ENCODE assay signal across 19 cellular contexts in genomic region chr11:125337836-125338235, GRCh38.
DNase-seq lines count a peak whose midpoint lies in the region; ATAC-seq and TF ChIP-seq lines count a peak whose summit lies in the region.
"Had no signal": no experiment of that assay in that cellular context is flagged by ENCODE, and none has a peak within 500 bp of the region (broad histone marks: within the 10 kb centered on the region; RNA-seq: fewer than 3 reads in every experiment).

No MANE protein-coding gene starts in this region.

- H3K79me2 ChIP-seq in neural cell (replicated peaks; ENCODE audit: insufficient read depth, low read length) = no peaks in the 10 kb centered on the region

- peak; percentile 24 for ATAC-seq in Right ventricle myocardium superior (ENCODE audit: poor library complexity)
- no peak for ATAC-seq in GM18511 (IDR thresholded peaks at IDR 0.05; ENCODE audit: unreplicated experiment)
- ATAC-seq in GM21447 (IDR thresholded peaks at IDR 0.05; ENCODE audit: unreplicated experiment) = no peak
- ATAC-seq: mucosa of descending colon, SK-N-SH treated with all-trans-retinoic acid at 6 μM for 48 hours had no signal

- H2AFZ ChIP-seq in neural cell (ENCODE audit: low read depth, low read length) = no peak overlapping the region

- no peaks in the 10 kb centered on the region for H3F3A ChIP-seq in neural cell (ENCODE audit: insufficient read depth, low read length, poor library complexity, severe bottlenecking)

- no peaks in the 10 kb centered on the region for H3K36me3 ChIP-seq in neural cell (ENCODE audit: insufficient read depth, low read length)
- H3K36me3 ChIP-seq in stomach smooth muscle (ENCODE audit: control insufficient read depth in 2 of 2, insufficient read depth in 2 of 2, low read length in 2 of 2) = peaks cover 0 to 2% of the 10 kb centered on the region in 2 donors
- H3K36me3 ChIP-seq: pancreas had no signal

- intact Hi-C loops in Right ventricle myocardium superior (cut with DNase I) = no loop called here

- TF ChIP-seq EP300 in neural cell (conservative IDR thresholded peaks at IDR 0.05; ENCODE audit: poor library complexity, severe bottlenecking) = no peak

- H3K4me2 ChIP-seq in neural cell (ENCODE audit: low read length) = no peak overlapping the region

- no peak for DNase-seq in Right ventricle myocardium superior
- no peak for DNase-seq in GM10248 (ENCODE audit: extremely low spot score)
- DNase-seq in A172 (ENCODE audit: low spot score) = no peak
- DNase-seq: activated CD4-positive, CD25-positive, alpha-beta regulatory T cell treated with anti-CD3 and anti-CD28 coated beads, Interleukin-2, amount 50 U/mL, for 72 hours; activated naive CD8-positive, alpha-beta T cell treated with anti-CD3 and anti-CD28 coated beads, Interleukin-2, amount 10 ng/mL, durations not matched to agents 7 days and 5 days; CD4-positive, alpha-beta memory T cell; erythroblast; HFFc6; mucosa of descending colon; NCI-H2029 treated with DMSO at 0.1 percent for 48 hours; NCI-H446 treated with DMSO at 0.1 percent for 48 hours; pancreas; small intestine had no signal

- POLR2A ChIA-PET in GM10248 (lab: Yijun Ruan, JAX) = no interaction called here

- H3K9ac ChIP-seq in neural cell (ENCODE audit: low read length) (peak overlapping the region; percentile 39), stomach smooth muscle (ENCODE audit: low read length in 2 of 2) (no peak overlapping the region)

- H3K27ac ChIP-seq in angular gyrus (ENCODE audit: low read depth, low read length) (peak overlapping the region; percentile 41), neural cell (ENCODE audit: low read length) (peak overlapping the region; percentile 12), stomach smooth muscle (ENCODE audit: low read length) (peak overlapping the region; percentile 53)
- H3K27ac ChIP-seq: pancreas had no signal

- H3K4me3 ChIP-seq in neural cell (ENCODE audit: low read length) = no peak overlapping the region
- H3K4me3 ChIP-seq in stomach smooth muscle (ENCODE audit: low read length in 2 of 2) = no peak overlapping the region
- H3K4me3 ChIP-seq: mucosa of descending colon, pancreas had no signal

- peaks cover 24% of the 10 kb centered on the region for H3K4me1 ChIP-seq in stomach smooth muscle (ENCODE audit: control insufficient read depth, insufficient read depth, low read length)
- H3K4me1 ChIP-seq: pancreas had no signal

- no peaks in the 10 kb centered on the region for H3K9me2 ChIP-seq in neural cell (ENCODE audit: insufficient read depth, low read length)

- H3K9me3 ChIP-seq in neural cell (ENCODE audit: low read length) = no peaks in the 10 kb centered on the region
- no peaks in the 10 kb centered on the region for H3K9me3 ChIP-seq in stomach smooth muscle (ENCODE audit: control insufficient read depth in 2 of 2, low read length in 2 of 2)
- H3K9me3 ChIP-seq: mucosa of descending colon, pancreas had no signal

- CTCF ChIA-PET in GM10248 (lab: Yijun Ruan, JAX) = interaction anchor here (1.6 kb wide), 1 partner anchor 9 kb away, joined by 6 read pairs; no protein-coding TSS in a partner anchor

- H3K27me3 ChIP-seq in neural cell (ENCODE audit: insufficient read depth, low read depth, low read length) (no peaks in the 10 kb centered on the region), stomach smooth muscle (ENCODE audit: control insufficient read depth in 1 of 2, insufficient read depth in 2 of 2, low read length in 2 of 2) (no peaks in the 10 kb centered on the region)
- H3K27me3 ChIP-seq: pancreas had no signal

- H4K20me1 ChIP-seq in neural cell (ENCODE audit: insufficient read depth) = no peaks in the 10 kb centered on the region

- TF ChIP-seq RAD21 in neural cell (conservative IDR thresholded peaks at IDR 0.05) = no peak

- TF ChIP-seq CTCF in neural cell (IDR thresholded peaks at IDR 0.05; ENCODE audit: poor library complexity, severe bottlenecking) (no peak), GM10248 (IDR thresholded peaks at IDR 0.05; ENCODE audit: control extremely low read depth, extremely low read depth, low read depth, missing control alignments) (no peak)

TF ChIP-seq in neural cell, 6 proteins besides CTCF, POLR2A, EP300 and RAD21:
- no peak for TF ChIP-seq SMC3 (conservative IDR thresholded peaks at IDR 0.05; ENCODE audit: poor library complexity)
- no peak for TF ChIP-seq TAF1 (IDR thresholded peaks at IDR 0.05; ENCODE audit: low read depth)
TF ChIP-seq in neural cell: peak in this region for 0.
